In the genomic region with DNA sequence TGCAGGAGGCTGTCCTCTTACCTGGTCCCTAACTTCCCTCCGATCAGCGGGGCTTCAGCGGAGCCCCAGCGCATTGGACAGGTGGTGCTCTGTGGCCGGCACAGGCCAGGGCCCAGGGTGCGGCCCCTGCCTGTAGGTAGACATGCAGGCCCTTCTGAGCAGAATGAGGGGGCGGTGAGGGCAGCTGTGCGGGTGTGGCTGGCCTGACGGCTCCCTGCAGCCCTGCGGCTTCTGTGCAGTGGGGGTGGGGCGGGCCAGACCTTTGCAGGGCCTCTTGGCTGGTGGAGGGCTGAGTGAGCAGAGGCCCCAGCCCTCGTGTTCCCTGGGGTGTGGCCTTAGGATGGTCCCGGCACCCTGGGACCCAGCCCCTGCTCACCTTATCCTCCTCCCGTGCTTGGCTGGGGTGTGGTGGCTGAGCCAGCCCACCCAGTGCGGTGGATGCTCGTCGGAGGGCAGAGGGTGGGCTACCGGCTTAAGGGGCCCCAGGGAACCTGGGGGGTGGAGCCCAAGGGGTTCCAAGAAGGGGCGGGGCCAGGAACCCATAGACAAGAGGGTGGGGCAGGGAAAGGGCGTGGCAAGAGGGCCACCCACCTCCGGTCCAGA, we compare ENCODE assay signal across 11 cellular contexts. TPM values are rescaled to one million over a fixed set of nuclear protein-coding genes. Genes with fewer than 3 reads are reported as not detected.
A peak's percentile ranks its signal among the peaks of the same experiment; 100 is the strongest.
DNase-seq lines count a peak whose midpoint lies in the region; ATAC-seq, FAIRE-seq and TF ChIP-seq lines count a peak whose summit lies in the region.
"Had no signal": no experiment of that assay in that cellular context is flagged by ENCODE, and none has a peak within 500 bp of the region (broad histone marks: within the 10 kb centered on the region; RNA-seq: fewer than 3 reads in every experiment).

No MANE protein-coding gene starts in this region.

- POLR2A ChIA-PET in GM10248 (lab: Yijun Ruan, JAX) (no interaction called here), H1 (lab: Charles Lee; ENCODE audit: partially characterized antibody) (interaction anchor here (0.6 to 1.5 kb wide), 6 partner anchors 18 to 79 kb away, joined by 3 to 6 read pairs (median 3); no protein-coding TSS in a partner anchor), HEK293T (lab: Yijun Ruan, JAX) (no interaction called here)

- peak overlapping the region; percentile 30; the same call in 1 of the 2 replicates for H2BK5ac ChIP-seq in H1 (ENCODE audit: low read depth, low read length)

- H3K18ac ChIP-seq in H1 (ENCODE audit: extremely low read depth, low read length) = peak overlapping the region; percentile 43; the same call in 1 of the 2 replicates

- H3K9ac ChIP-seq in H1 (replicated peaks in 1 of 4; ENCODE audit: extremely low read depth in 1 of 4, low read depth in 3 of 4, low read length in 3 of 4) = no peak overlapping the region

- no peaks in the 10 kb centered on the region for H3K27me3 Mint-ChIP-seq in osteocyte (ENCODE audit: unreplicated experiment)
- H3K27me3 Mint-ChIP-seq in activated T-cell treated with anti-CD3 and anti-CD28 coated beads, Interleukin-2, amount 50 U/mL, for 4 hours (ENCODE audit: low read depth) = peaks cover 23% of the 10 kb centered on the region

- no peak for TF ChIP-seq RAD21 in H1 (IDR thresholded peaks at IDR 0.05 in 1 of 2, conservative IDR thresholded peaks at IDR 0.05 in 1 of 2; ENCODE audit: low read depth in 2 of 2, low read length in 2 of 2)

- H3K4me3 Mint-ChIP-seq in osteocyte (ENCODE audit: unreplicated experiment) = peak overlapping the region; percentile 14
- H3K4me3 Mint-ChIP-seq in activated T-cell treated with anti-CD3 and anti-CD28 coated beads, Interleukin-2, amount 50 U/mL, for 4 hours = no peak overlapping the region

- H3K36me3 Mint-ChIP-seq in osteocyte (ENCODE audit: unreplicated experiment) = peaks cover 10% of the 10 kb centered on the region
- H3K36me3 Mint-ChIP-seq in activated T-cell treated with anti-CD3 and anti-CD28 coated beads, Interleukin-2, amount 50 U/mL, for 4 hours (ENCODE audit: insufficient read depth) = no peaks in the 10 kb centered on the region

- no peak overlapping the region for H2BK20ac ChIP-seq in H1 (ENCODE audit: low read length)

- no peak for TF ChIP-seq EP300 in H1 (IDR thresholded peaks at IDR 0.05; ENCODE audit: borderline replicate concordance in 1 of 2, low read depth in 2 of 2, low read length in 2 of 2)

- 83% methylated on average over 10 of the region's 21 CpGs; no CpG with 5 or more reads in 1 of the 2 experiments for WGBS in H1 (ENCODE audit: extremely low coverage in 1 of 2, insufficient coverage in 1 of 2, insufficient read length in 1 of 2, insufficient replicate concordance in 2 of 2, low coverage in 1 of 2, low lambda C conversion rate in 2 of 2, missing lambda C conversion rate in 1 of 2), 2 experiments

- no peak for FAIRE-seq in H1 (lab: Jason Lieb, UNC)
- FAIRE-seq: pancreas had no signal

- H3K27ac Mint-ChIP-seq in osteocyte (ENCODE audit: unreplicated experiment) = peak overlapping the region; percentile 90

- no peak overlapping the region for H2BK12ac ChIP-seq in H1 (ENCODE audit: low read depth, low read length)

- peaks cover 14 to 36% of the 10 kb centered on the region in 2 experiments for H4K20me1 ChIP-seq in H1 (replicated peaks in 1 of 2; ENCODE audit: control insufficient read depth in 1 of 2, insufficient read depth in 2 of 2, low read length in 2 of 2)

- no peaks in the 10 kb centered on the region; a peak in 1 of 7 replicates for H3K27me3 ChIP-seq in H1 (replicated peaks in 1 of 4; ENCODE audit: control insufficient read depth in 3 of 4, extremely low read depth in 1 of 4, insufficient read depth in 3 of 4, low read length in 3 of 4)

- no peak overlapping the region for H3K4ac ChIP-seq in H1 (replicated peaks; ENCODE audit: insufficient read length, low read depth, low read length)

- no peak overlapping the region for H4K5ac ChIP-seq in H1 (ENCODE audit: insufficient read length, low read depth, low read length)

- ATAC-seq in activated T-cell treated with anti-CD3 and anti-CD28 coated beads, Interleukin-2, amount 50 U/mL, for 4 hours = no peak
- no peak for ATAC-seq in HG02852 (IDR thresholded peaks at IDR 0.05; ENCODE audit: unreplicated experiment)
- ATAC-seq: pancreas had no signal

- H3K27ac ChIP-seq in H1 (ENCODE audit: low read depth, low read length) = no peak overlapping the region
- H3K27ac ChIP-seq: pancreas had no signal

- CTCF ChIA-PET in GM10248 (lab: Yijun Ruan, JAX) (no interaction called here), H1 (lab: Charles Lee; ENCODE audit: partially characterized antibody) (no interaction called here), HEK293T (lab: Yijun Ruan, JAX) (no interaction called here)

- peaks cover 2 to 11% (median 9%) of the 10 kb centered on the region in 4 experiments; a peak in 6 of 8 replicates for H3K36me3 ChIP-seq in H1 (ENCODE audit: control insufficient read depth in 2 of 4, insufficient read depth in 4 of 4, low read length in 3 of 4)
- H3K36me3 ChIP-seq: pancreas had no signal

- H3K23me2 ChIP-seq in H1 (ENCODE audit: low read depth, low read length) = peaks cover 17% of the 10 kb centered on the region

- TF ChIP-seq POLR2A in H1 (IDR thresholded peaks at IDR 0.05; ENCODE audit: control extremely low read depth in 1 of 2, low read depth in 2 of 2, low read length in 2 of 2) = no peak

- H4K91ac ChIP-seq in H1 (replicated peaks; ENCODE audit: insufficient read length, low read length) = no peak overlapping the region

- no peak overlapping the region for H4K8ac ChIP-seq in H1 (ENCODE audit: extremely low read depth, insufficient read depth, low read length)

- peaks cover 14% of the 10 kb centered on the region for H3K79me1 ChIP-seq in H1 (ENCODE audit: low read depth, low read length)

- H2BK120ac ChIP-seq in H1 (replicated peaks; ENCODE audit: low read depth, low read length) = no peak overlapping the region

- peaks cover 53% of the 10 kb centered on the region for H3K4me1 Mint-ChIP-seq in osteocyte (ENCODE audit: unreplicated experiment)
- peaks cover 21% of the 10 kb centered on the region for H3K4me1 Mint-ChIP-seq in activated T-cell treated with anti-CD3 and anti-CD28 coated beads, Interleukin-2, amount 50 U/mL, for 4 hours (ENCODE audit: low read depth)

- H3K9me3 Mint-ChIP-seq in osteocyte (ENCODE audit: unreplicated experiment) = no peaks in the 10 kb centered on the region
- H3K9me3 Mint-ChIP-seq in activated T-cell treated with anti-CD3 and anti-CD28 coated beads, Interleukin-2, amount 50 U/mL, for 4 hours = no peaks in the 10 kb centered on the region

- H3K9me3 ChIP-seq in H1 (ENCODE audit: insufficient read depth in 2 of 2, low read depth in 1 of 2, low read length in 1 of 2) = no peaks in the 10 kb centered on the region
- H3K9me3 ChIP-seq: pancreas had no signal

- H3K14ac ChIP-seq in H1 (ENCODE audit: insufficient read length) = no peak overlapping the region

- peak overlapping the region in 1 of 2 experiments; percentile 44; a peak in 2 of 4 replicates for H3K4me2 ChIP-seq in H1 (ENCODE audit: insufficient read depth in 1 of 2, low read depth in 2 of 2, low read length in 2 of 2)

- no peak overlapping the region for H2BK15ac ChIP-seq in H1 (ENCODE audit: low read length)

- H2AFZ ChIP-seq in H1 (ENCODE audit: low read length) = no peak overlapping the region

- DNase-seq in GM10248 (ENCODE audit: extremely low spot score) = peak; percentile 55
- peak; percentile 68 for DNase-seq in NCI-H2227 (lab: John Stamatoyannopoulos, UW; ENCODE audit: unreplicated experiment)
- DNase-seq in H1 (ENCODE audit: low read depth in 1 of 2, low spot score in 2 of 2) = peak in 1 of 2 experiments; percentile 61
- DNase-seq in osteocyte (ENCODE audit: extremely low spot score, unreplicated experiment) = no peak
- DNase-seq in HEK293T (ENCODE audit: extremely low spot score) = no peak
- no peak for DNase-seq in anterior cingulate cortex (lab: John Stamatoyannopoulos, UW)
- no peak for DNase-seq in activated T-cell treated with anti-CD3 and anti-CD28 coated beads, Interleukin-2, amount 50 U/mL, for 4 hours
- DNase-seq: activated gamma-delta T cell, NCI-H1048 had no signal

- peaks cover 0 to 34% (median 27%) of the 10 kb centered on the region in 4 experiments; a peak in 6 of 7 replicates for H3K4me1 ChIP-seq in H1 (replicated peaks in 1 of 4; ENCODE audit: control insufficient read depth in 3 of 4, insufficient read depth in 4 of 4, low read length in 3 of 4)

- no peak overlapping the region for H2AK5ac ChIP-seq in H1 (ENCODE audit: low read depth, low read length)

- no peak overlapping the region for H3K23ac ChIP-seq in H1 (ENCODE audit: insufficient read length)

- H3K79me2 ChIP-seq in H1 (ENCODE audit: control insufficient read depth in 1 of 2, insufficient read depth in 2 of 2, low read length in 2 of 2) = peaks cover 24 to 75% of the 10 kb centered on the region in 2 experiments

- H3K56ac ChIP-seq in H1 (replicated peaks; ENCODE audit: insufficient read length, low read depth, low read length) = no peak overlapping the region

- 0 out of 8 replicates have a peak overlapping the region, but pooled peaks of 1 of the 4 experiments have one; percentile 0 for H3K4me3 ChIP-seq in H1 (ENCODE audit: extremely low read depth in 1 of 4, insufficient read depth in 2 of 4, low read depth in 3 of 4, low read length in 4 of 4)
- H3K4me3 ChIP-seq: pancreas had no signal

- TF ChIP-seq CTCF in GM10248 (IDR thresholded peaks at IDR 0.05; ENCODE audit: control extremely low read depth, extremely low read depth, low read depth, missing control alignments) (no peak), H1 (IDR thresholded peaks at IDR 0.05; ENCODE audit: control extremely low read depth in 1 of 3, insufficient read depth in 1 of 3, low read depth in 1 of 3, low read length in 3 of 3) (no peak), osteocyte (IDR thresholded peaks at IDR 0.05) (no peak)

TF ChIP-seq in H1, 55 proteins besides CTCF, POLR2A, EP300 and RAD21 (continues in another document):
- TF ChIP-seq SIN3A (conservative IDR thresholded peaks at IDR 0.05 in 1 of 2, IDR thresholded peaks at IDR 0.05 in 1 of 2; ENCODE audit: low read depth in 1 of 2, low read length in 2 of 2) = 0 out of 4 replicates have a peak, but pooled peaks of 1 of the 2 experiments have one; percentile 35

TF ChIP-seq in HEK293T, 16 proteins besides CTCF, POLR2A, EP300 and RAD21 (continues in another document):
- TF ChIP-seq LEF1 (IDR thresholded peaks at IDR 0.05; ENCODE audit: borderline replicate concordance) (no peak), NFRKB (IDR thresholded peaks at IDR 0.05) (no peak), SP1 (IDR thresholded peaks at IDR 0.05) (no peak)

RNA-seq across cellular contexts. Expression of a gene that starts 6.3 kb away (rescaled TPM):
- 300 and 304 TPM in 2 replicates for total RNA-seq in H1 (2021; fragmentation: NEBNext Ultra II Directional; extraction: Animal tissue kit (Norgen Biotek cat#: 25700))
- polyA plus RNA-seq in H1 (2011; rRNA removed) = 220 and 354 TPM in 2 replicates
- polyA plus RNA-seq in H1 (2011; cell fraction: cytosol; rRNA removed) = 162 TPM
- 211 TPM for polyA plus RNA-seq in H1 (2011; cell fraction: nucleus; rRNA removed)
- 134 to 263 TPM (median 248 TPM) in 4 replicates for polyA plus RNA-seq in H1 (2012, experiment 1 of 2)
- polyA plus RNA-seq in H1 (2012, experiment 2 of 2) = 286 TPM
- 278 TPM for polyA plus RNA-seq in H1 (2013, experiment 1 of 2)
- polyA plus RNA-seq in H1 (2013, experiment 2 of 2) = 278 TPM
- polyA minus RNA-seq in H1 (2011; rRNA and poly(A)+ RNA removed) = 63.6 and 68.5 TPM in 2 replicates
- polyA minus RNA-seq in H1 (2011; cell fraction: cytosol; rRNA and poly(A)+ RNA removed) = 239 TPM
- 150 TPM for polyA minus RNA-seq in H1 (2011; cell fraction: nucleus; rRNA and poly(A)+ RNA removed)
- total RNA-seq in osteocyte = 186 and 199 TPM in 2 replicates
- 10 to 100 TPM; 17.5 to 27.2 (median 18.3) TPM for total RNA-seq in activated T-cell treated with anti-CD3 and anti-CD28 coated beads, Interleukin-2, amount 50 U/mL, for 4 hours

Comparison
In these comparisons a context has a peak if more than half of its experiments do, and no peak if none do; other contexts are left out.
1. DNase-seq: peak in GM10248 (single experiment) and NCI-H2227 (single experiment); none in osteocyte (single experiment), HEK293T (single experiment), anterior cingulate cortex (0 of 58) and activated T-cell treated with anti-CD3 and anti-CD28 coated beads, Interleukin-2, amount 50 U/mL, for 4 hours (single experiment).